ENCODE assay signal across 19 cellular contexts in the genomic region with DNA sequence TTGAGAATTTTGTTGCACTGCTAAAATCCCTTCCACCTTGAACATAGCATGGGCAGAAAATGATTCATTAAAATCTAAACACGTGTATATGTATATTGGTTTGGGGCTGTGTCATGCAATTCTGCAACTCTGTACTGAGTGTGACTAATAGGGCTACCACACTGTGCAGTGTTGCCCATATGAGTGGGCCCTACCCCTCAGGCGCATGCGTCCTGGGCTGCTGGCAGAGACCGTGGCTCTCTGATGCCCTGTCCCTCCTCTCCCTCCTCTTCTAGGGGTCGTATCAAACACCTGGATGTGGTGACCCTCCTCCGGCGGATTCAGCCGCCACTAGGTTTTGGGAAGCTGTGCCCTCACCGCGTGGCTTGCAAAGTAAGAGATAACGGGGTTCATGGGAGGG.
DNase-seq lines count a peak whose midpoint lies in the region; ATAC-seq and TF ChIP-seq lines count a peak whose summit lies in the region.
"Had no signal": no experiment of that assay in that cellular context is flagged by ENCODE, and none has a peak within 500 bp of the region (broad histone marks: within the 10 kb centered on the region; RNA-seq: fewer than 3 reads in every experiment).

No MANE protein-coding gene starts in this region.

- no peaks in the 10 kb centered on the region for H3K36me3 Mint-ChIP-seq in activated CD8-positive, alpha-beta T cell treated with anti-CD3 and anti-CD28 coated beads for 36 hours (ENCODE audit: low read depth)
- no peaks in the 10 kb centered on the region for H3K36me3 Mint-ChIP-seq in activated CD8-positive, alpha-beta T cell treated with anti-CD3 and anti-CD28 coated beads, Interleukin-2, amount 10 ng/mL, durations not matched to agents 7 days and 5 days (ENCODE audit: low read depth)

- H3K9me3 ChIP-seq in upper lobe of right lung (no peaks in the 10 kb centered on the region), right cardiac atrium (ENCODE audit: control insufficient read depth, low read length) (no peaks in the 10 kb centered on the region)
- H3K9me3 ChIP-seq: BLaER1 had no signal

- CTCF ChIA-PET in activated CD8-positive, alpha-beta T cell treated with anti-CD3 and anti-CD28 coated beads for 36 hours (lab: Charles Lee): no interaction called here
- CTCF ChIA-PET in activated CD8-positive, alpha-beta T cell treated with anti-CD3 and anti-CD28 coated beads, Interleukin-2, amount 10 ng/mL, durations not matched to agents 7 days and 5 days (lab: Charles Lee): no interaction called here

- H3K4me3 ChIP-seq in upper lobe of right lung: no peak overlapping the region
- H3K4me3 ChIP-seq in right cardiac atrium (ENCODE audit: low read length): no peak overlapping the region
- H3K4me3 ChIP-seq: BLaER1, GM12878, GM23338, PC-9 had no signal

- H3K4me1 ChIP-seq in upper lobe of right lung (no peaks in the 10 kb centered on the region), right cardiac atrium (ENCODE audit: control insufficient read depth, insufficient read depth, low read length) (no peaks in the 10 kb centered on the region)
- H3K4me1 ChIP-seq: BLaER1 had no signal

- intact Hi-C loops in activated CD8-positive, alpha-beta T cell treated with anti-CD3 and anti-CD28 coated beads for 36 hours (cut with micrococcal nuclease): no loop called here
- intact Hi-C loops in upper lobe of right lung (cut with DNase I) (no loop called here), right cardiac atrium (cut with DNase I) (no loop called here)

- peak; percentile 45 for ATAC-seq in activated CD8-positive, alpha-beta T cell treated with anti-CD3 and anti-CD28 coated beads for 36 hours
- no peak for ATAC-seq in activated CD8-positive, alpha-beta T cell treated with anti-CD3 and anti-CD28 coated beads, Interleukin-2, amount 10 ng/mL, durations not matched to agents 7 days and 5 days
- ATAC-seq in upper lobe of right lung: no peak
- ATAC-seq in left lobe of liver: no peak
- ATAC-seq in right cardiac atrium: no peak
- ATAC-seq: GM12878, GM23338, Right ventricle myocardium inferior had no signal

- H3K9me3 Mint-ChIP-seq in activated CD8-positive, alpha-beta T cell treated with anti-CD3 and anti-CD28 coated beads for 36 hours: no peaks in the 10 kb centered on the region
- no peaks in the 10 kb centered on the region for H3K9me3 Mint-ChIP-seq in activated CD8-positive, alpha-beta T cell treated with anti-CD3 and anti-CD28 coated beads, Interleukin-2, amount 10 ng/mL, durations not matched to agents 7 days and 5 days (ENCODE audit: insufficient read depth)
- H3K9me3 Mint-ChIP-seq: GM23338 had no signal

- H3K27ac ChIP-seq in upper lobe of right lung: no peak overlapping the region
- H3K27ac ChIP-seq in right cardiac atrium (ENCODE audit: low read length): no peak overlapping the region
- H3K27ac ChIP-seq: BLaER1, PC-9 had no signal

- no peak overlapping the region for H3K4me3 Mint-ChIP-seq in activated CD8-positive, alpha-beta T cell treated with anti-CD3 and anti-CD28 coated beads for 36 hours
- H3K4me3 Mint-ChIP-seq in activated CD8-positive, alpha-beta T cell treated with anti-CD3 and anti-CD28 coated beads, Interleukin-2, amount 10 ng/mL, durations not matched to agents 7 days and 5 days: no peak overlapping the region
- H3K4me3 Mint-ChIP-seq: GM23338 had no signal

- POLR2A ChIA-PET in activated CD8-positive, alpha-beta T cell treated with anti-CD3 and anti-CD28 coated beads for 36 hours (lab: Charles Lee): no interaction called here
- POLR2A ChIA-PET in activated CD8-positive, alpha-beta T cell treated with anti-CD3 and anti-CD28 coated beads, Interleukin-2, amount 10 ng/mL, durations not matched to agents 7 days and 5 days (lab: Charles Lee): no interaction called here

- WGBS in right cardiac atrium: 90% methylated on average over 11 of the region's 11 CpGs

- H3K36me3 ChIP-seq in upper lobe of right lung: peaks cover 10% of the 10 kb centered on the region
- H3K36me3 ChIP-seq: BLaER1 had no signal

- TF ChIP-seq CTCF in activated CD8-positive, alpha-beta T cell treated with anti-CD3 and anti-CD28 coated beads for 36 hours (IDR thresholded peaks at IDR 0.05): no peak
- no peak for TF ChIP-seq CTCF in upper lobe of right lung (IDR thresholded peaks at IDR 0.05)

- no peaks in the 10 kb centered on the region for H3K27me3 Mint-ChIP-seq in activated CD8-positive, alpha-beta T cell treated with anti-CD3 and anti-CD28 coated beads for 36 hours
- H3K27me3 Mint-ChIP-seq in activated CD8-positive, alpha-beta T cell treated with anti-CD3 and anti-CD28 coated beads, Interleukin-2, amount 10 ng/mL, durations not matched to agents 7 days and 5 days (ENCODE audit: low read depth): no peaks in the 10 kb centered on the region

- H3K27ac Mint-ChIP-seq in activated CD8-positive, alpha-beta T cell treated with anti-CD3 and anti-CD28 coated beads for 36 hours: no peak overlapping the region
- H3K27ac Mint-ChIP-seq in activated CD8-positive, alpha-beta T cell treated with anti-CD3 and anti-CD28 coated beads, Interleukin-2, amount 10 ng/mL, durations not matched to agents 7 days and 5 days: no peak overlapping the region
- H3K27ac Mint-ChIP-seq: GM23338 had no signal

- H3K27me3 ChIP-seq in upper lobe of right lung: no peaks in the 10 kb centered on the region
- H3K27me3 ChIP-seq in right cardiac atrium (ENCODE audit: control insufficient read depth, insufficient read depth): no peaks in the 10 kb centered on the region
- H3K27me3 ChIP-seq: BLaER1 had no signal

- DNase-seq in activated CD8-positive, alpha-beta T cell treated with anti-CD3 and anti-CD28 coated beads for 36 hours: no peak
- no peak for DNase-seq in activated CD8-positive, alpha-beta T cell treated with anti-CD3 and anti-CD28 coated beads, Interleukin-2, amount 10 ng/mL, durations not matched to agents 7 days and 5 days
- DNase-seq in RKO (ENCODE audit: low spot score): peak; percentile 39
- DNase-seq in ecto neural progenitor cell (ENCODE audit: low spot score): peak; percentile 42
- DNase-seq in upper lobe of right lung: peak; percentile 19
- no peak for DNase-seq in left lobe of liver (ENCODE audit: low spot score)
- no peak for DNase-seq in NCI-H69 (lab: John Stamatoyannopoulos, UW)
- DNase-seq in right cardiac atrium: no peak
- DNase-seq: DND-41, GDM1, NCI-H1092, NCI-H146, NCI-H2081, NCI-H510A treated with DMSO at 0.1 percent for 48 hours, PC-9 had no signal

- H3K4me1 Mint-ChIP-seq in activated CD8-positive, alpha-beta T cell treated with anti-CD3 and anti-CD28 coated beads for 36 hours (ENCODE audit: low read depth): no peaks in the 10 kb centered on the region
- H3K4me1 Mint-ChIP-seq in activated CD8-positive, alpha-beta T cell treated with anti-CD3 and anti-CD28 coated beads, Interleukin-2, amount 10 ng/mL, durations not matched to agents 7 days and 5 days (ENCODE audit: low read depth): no peaks in the 10 kb centered on the region
- H3K4me1 Mint-ChIP-seq: GM23338 had no signal

Comparison
In these comparisons a context has a peak if more than half of its experiments do, and no peak if none do; other contexts are left out.
1. DNase-seq: peak in RKO (single experiment), ecto neural progenitor cell (single experiment) and upper lobe of right lung (single experiment); none in activated CD8-positive, alpha-beta T cell treated with anti-CD3 and anti-CD28 coated beads for 36 hours (single experiment), activated CD8-positive, alpha-beta T cell treated with anti-CD3 and anti-CD28 coated beads, Interleukin-2, amount 10 ng/mL, durations not matched to agents 7 days and 5 days (single experiment), left lobe of liver (single experiment), NCI-H69 (single experiment) and right cardiac atrium (0 of 3).